Comparison of ENCODE assay signal across 17 cellular contexts in the genomic region with DNA sequence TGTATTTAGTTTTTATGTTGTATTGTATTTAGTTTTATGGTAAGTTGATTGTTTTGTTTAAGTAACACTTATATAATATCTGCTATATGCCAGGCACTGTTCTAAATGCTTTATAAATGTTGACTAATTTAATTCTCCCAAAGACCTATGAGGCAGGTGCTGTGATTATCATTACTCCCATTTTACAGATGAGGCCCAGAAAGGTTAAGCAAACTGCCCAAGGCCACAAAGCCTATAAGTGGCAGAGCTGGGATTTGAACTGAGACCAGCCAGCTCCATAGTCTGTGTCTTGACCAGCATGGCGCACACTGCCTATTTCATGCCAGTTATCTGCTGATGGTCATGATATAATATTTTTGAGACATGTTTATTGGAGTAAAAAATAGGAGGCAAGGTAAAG. TPM values are rescaled to one million over a fixed set of nuclear protein-coding genes. Genes with fewer than 3 reads are reported as not detected.
DNase-seq lines count a peak whose midpoint lies in the region; ATAC-seq and TF ChIP-seq lines count a peak whose summit lies in the region.
"Had no signal": no experiment of that assay in that cellular context is flagged by ENCODE, and none has a peak within 500 bp of the region (broad histone marks: within the 10 kb centered on the region; RNA-seq: fewer than 3 reads in every experiment).

No MANE protein-coding gene starts in this region.

- CTCF ChIA-PET in AG04450 (lab: Charles Lee), result no interaction called here
- CTCF ChIA-PET in CD4-positive, alpha-beta T cell (lab: Charles Lee), result interaction anchor here (2.4 kb wide), 1 partner anchor 58 kb away, joined by 9 read pairs; no protein-coding TSS in a partner anchor

- no peaks in the 10 kb centered on the region for H3K27me3 Mint-ChIP-seq in CD4-positive, alpha-beta T cell
- no peaks in the 10 kb centered on the region for H3K27me3 Mint-ChIP-seq in T-helper 17 cell
- H3K27me3 Mint-ChIP-seq in dendritic cell treated with granulocyte-macrophage colony-stimulating factor and Interleukin-4, amounts not matched to agents 40 ng/mL and 50 ng/mL, for 4 days, result peaks cover 2% of the 10 kb centered on the region

- H3K4me3 ChIP-seq in AG04450 (ENCODE audit: low read depth, low read length), result no peak overlapping the region
- H3K4me3 ChIP-seq: K562, right lobe of liver, tibial artery had no signal

- H3K27ac Mint-ChIP-seq in CD4-positive, alpha-beta T cell, result peak overlapping the region; percentile 69
- peak overlapping the region; percentile 72 for H3K27ac Mint-ChIP-seq in T-helper 17 cell
- peak overlapping the region; percentile 54 for H3K27ac Mint-ChIP-seq in dendritic cell treated with granulocyte-macrophage colony-stimulating factor and Interleukin-4, amounts not matched to agents 40 ng/mL and 50 ng/mL, for 4 days
- H3K27ac Mint-ChIP-seq: mesothelial cell of epicardium had no signal

- TF ChIP-seq CTCF in AG04450 (IDR thresholded peaks at IDR 0.05; ENCODE audit: low read depth, low read length), result no peak
- TF ChIP-seq CTCF in CD4-positive, alpha-beta T cell (IDR thresholded peaks at IDR 0.05), result no peak

- H3K27ac ChIP-seq in AG04450 (ENCODE audit: low read depth, low read length), result peak overlapping the region; percentile 52
- peak overlapping the region; percentile 13 for H3K27ac ChIP-seq in CD4-positive, alpha-beta T cell (ENCODE audit: low read depth, low read length)
- H3K27ac ChIP-seq: foreskin keratinocyte, HL-60, neutrophil, right lobe of liver, tibial artery had no signal

- H3K4me3 Mint-ChIP-seq in CD4-positive, alpha-beta T cell, result no peak overlapping the region
- peak overlapping the region; percentile 74 for H3K4me3 Mint-ChIP-seq in T-helper 17 cell
- no peak overlapping the region for H3K4me3 Mint-ChIP-seq in dendritic cell treated with granulocyte-macrophage colony-stimulating factor and Interleukin-4, amounts not matched to agents 40 ng/mL and 50 ng/mL, for 4 days
- H3K4me3 Mint-ChIP-seq: mesothelial cell of epicardium had no signal

- peaks cover 6% of the 10 kb centered on the region for H3K9me3 Mint-ChIP-seq in CD4-positive, alpha-beta T cell
- peaks cover 14% of the 10 kb centered on the region for H3K9me3 Mint-ChIP-seq in dendritic cell treated with granulocyte-macrophage colony-stimulating factor and Interleukin-4, amounts not matched to agents 40 ng/mL and 50 ng/mL, for 4 days

- ATAC-seq in CD4-positive, alpha-beta T cell (ENCODE audit: poor library complexity), result no peak
- ATAC-seq in T-helper 17 cell (no peak), GM21619 (IDR thresholded peaks at IDR 0.05; ENCODE audit: unreplicated experiment) (no peak)

- peaks cover 60% of the 10 kb centered on the region for H3K4me1 Mint-ChIP-seq in CD4-positive, alpha-beta T cell (ENCODE audit: low read depth)
- peaks cover 15% of the 10 kb centered on the region for H3K4me1 Mint-ChIP-seq in T-helper 17 cell
- peaks cover 43% of the 10 kb centered on the region for H3K4me1 Mint-ChIP-seq in dendritic cell treated with granulocyte-macrophage colony-stimulating factor and Interleukin-4, amounts not matched to agents 40 ng/mL and 50 ng/mL, for 4 days (ENCODE audit: low read depth)
- H3K4me1 Mint-ChIP-seq: mesothelial cell of epicardium had no signal

- H3K27me3 ChIP-seq in AG04450 (ENCODE audit: control insufficient read depth, insufficient read depth, low read length), result no peaks in the 10 kb centered on the region
- no peaks in the 10 kb centered on the region for H3K27me3 ChIP-seq in CD4-positive, alpha-beta T cell (ENCODE audit: control insufficient read depth, insufficient read depth, low read length)
- H3K27me3 ChIP-seq: foreskin keratinocyte, right lobe of liver had no signal

- DNase-seq in AG04450 (ENCODE audit: low read depth, low spot score) (no peak), T-helper 17 cell (no peak), NCI-H128 (lab: John Stamatoyannopoulos, UW; ENCODE audit: unreplicated experiment) (no peak), cerebellar nuclear complex (lab: John Stamatoyannopoulos, UW) (no peak), DMS53 treated with DMSO at 0.1 percent for 48 hours (lab: John Stamatoyannopoulos, UW; ENCODE audit: unreplicated experiment) (no peak)
- no peak for DNase-seq in CD4-positive, alpha-beta T cell
- DNase-seq: NCI-H2171 had no signal

- peaks cover 82% of the 10 kb centered on the region for H3K36me3 Mint-ChIP-seq in CD4-positive, alpha-beta T cell (ENCODE audit: low read depth)
- H3K36me3 Mint-ChIP-seq in T-helper 17 cell (ENCODE audit: low read depth), result no peaks in the 10 kb centered on the region
- H3K36me3 Mint-ChIP-seq in dendritic cell treated with granulocyte-macrophage colony-stimulating factor and Interleukin-4, amounts not matched to agents 40 ng/mL and 50 ng/mL, for 4 days (ENCODE audit: low read depth), result peaks cover 64% of the 10 kb centered on the region
- H3K36me3 Mint-ChIP-seq: mesothelial cell of epicardium had no signal

- H3K9me3 ChIP-seq in AG04450 (ENCODE audit: control insufficient read depth, insufficient read depth, low read length), result peaks cover 2% of the 10 kb centered on the region; the same call in 1 of the 2 replicates
- peaks cover 23% of the 10 kb centered on the region for H3K9me3 ChIP-seq in CD4-positive, alpha-beta T cell (ENCODE audit: control insufficient read depth, low read length)
- H3K9me3 ChIP-seq in T-helper 17 cell (ENCODE audit: control insufficient read depth, low read length, poor library complexity, severe bottlenecking), result peaks cover 6% of the 10 kb centered on the region
- H3K9me3 ChIP-seq: neutrophil had no signal

- intact Hi-C loops in CD4-positive, alpha-beta T cell (cut with DNase I, micrococcal nuclease), result loop anchor here in 1 of 2 experiments (2.0 kb wide), 1 partner anchor 17 kb away; no protein-coding TSS in a partner anchor
- intact Hi-C loops in dendritic cell treated with granulocyte-macrophage colony-stimulating factor and Interleukin-4, amounts not matched to agents 40 ng/mL and 50 ng/mL, for 4 days (cut with micrococcal nuclease), result no loop called here

- POLR2A ChIA-PET in AG04450 (lab: Yijun Ruan, JAX), result no interaction called here
- POLR2A ChIA-PET in CD4-positive, alpha-beta T cell (lab: Charles Lee), result interaction anchor here (1.0 to 1.3 kb wide), 4 partner anchors 12 to 59 kb away, joined by 3 to 8 read pairs (median 4); partner anchors contain the start of gene IL21R

RNA-seq across cellular contexts. Expression of gene IL21R, which starts 24.0 kb away (rescaled TPM):
- polyA plus RNA-seq in AG04450 (2011; rRNA removed), result 0.52 and 0.57 TPM in 2 replicates
- polyA minus RNA-seq in AG04450 (2011; rRNA and poly(A)+ RNA removed), result 1.6 and 2.4 TPM in 2 replicates
- total RNA-seq in CD4-positive, alpha-beta T cell, result 10 to 100 TPM; 34.5 to 34.8 TPM
- 10 to 100 TPM; 17.6 to 26.4 TPM for total RNA-seq in T-helper 17 cell
- total RNA-seq: endothelial cell of umbilical vein had no signal
